Comparison of ENCODE assay signal across 8 cellular contexts in the genomic region with DNA sequence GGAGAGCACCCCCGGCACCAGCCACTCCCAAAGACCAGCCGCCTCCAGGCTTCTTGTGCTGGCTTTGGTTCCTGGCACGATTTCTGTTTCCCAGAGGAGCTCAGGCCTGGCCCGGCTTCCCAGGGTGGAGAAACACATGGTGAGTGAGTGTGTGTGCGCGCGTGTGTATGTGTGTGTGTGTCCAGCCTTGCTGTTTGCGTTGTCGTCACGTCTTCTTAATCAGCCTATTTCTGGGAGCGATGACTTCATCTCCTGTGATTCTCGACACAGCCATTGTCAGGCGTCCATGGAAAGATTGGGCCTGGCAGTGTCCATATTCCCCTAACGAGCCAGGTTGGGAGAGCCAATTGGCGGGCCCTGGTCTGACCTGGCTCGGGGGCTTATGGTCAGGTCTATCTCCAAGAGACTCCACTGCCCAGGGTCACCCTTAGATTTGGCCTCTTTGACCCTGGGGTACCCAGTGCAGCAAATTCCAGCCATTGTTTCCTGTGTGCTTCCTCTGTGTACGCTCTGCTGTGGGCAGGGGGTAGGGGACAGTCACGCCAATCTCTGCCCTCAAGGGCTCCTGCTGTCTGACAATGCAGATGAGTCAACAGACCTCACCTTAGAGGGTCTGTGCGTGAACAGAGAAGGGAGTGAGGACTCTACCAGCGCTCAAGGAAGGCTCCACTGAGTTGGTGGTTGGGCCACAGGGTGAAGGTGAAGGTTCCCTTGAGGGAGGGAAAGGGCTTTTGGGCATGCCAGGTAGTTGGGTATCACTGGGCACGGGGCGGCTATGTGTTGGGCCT.
A peak's percentile ranks its signal among the peaks of the same experiment; 100 is the strongest.
DNase-seq lines count a peak whose midpoint lies in the region; ATAC-seq and TF ChIP-seq lines count a peak whose summit lies in the region.

No MANE protein-coding gene starts in this region.

- TF ChIP-seq CTCF in retinal pigment epithelial cell (conservative IDR thresholded peaks at IDR 0.05; ENCODE audit: low read depth, low read length), result no peak

- DNase-seq in GM04504 (ENCODE audit: low read depth) (peak; percentile 99), brain pericyte (ENCODE audit: low read depth, low spot score) (peak; percentile 70), hepatic stellate cell (ENCODE audit: low spot score) (peak; percentile 91), retinal pigment epithelial cell (ENCODE audit: low read depth) (peak; percentile 98)
- DNase-seq in activated CD4-positive, alpha-beta T cell treated with anti-CD3 and anti-CD28 coated beads for 4 hours, result no peak

- ATAC-seq in GM19324 (IDR thresholded peaks at IDR 0.05; ENCODE audit: low FRiP score, unreplicated experiment) (no peak), HG02870 (IDR thresholded peaks at IDR 0.05; ENCODE audit: unreplicated experiment) (no peak), HG02798 (IDR thresholded peaks at IDR 0.05; ENCODE audit: poor library complexity, unreplicated experiment) (no peak)

- no peak overlapping the region for H3K4me3 ChIP-seq in retinal pigment epithelial cell (ENCODE audit: low read length)

Comparison
In these comparisons a context has a peak if more than half of its experiments do, and no peak if none do; other contexts are left out.
1. DNase-seq: peak in GM04504 (single experiment), brain pericyte (single experiment), hepatic stellate cell (single experiment) and retinal pigment epithelial cell (single experiment); none in activated CD4-positive, alpha-beta T cell treated with anti-CD3 and anti-CD28 coated beads for 4 hours (0 of 2).